1 cellular context compared by ENCODE assay signal in the genomic region with DNA sequence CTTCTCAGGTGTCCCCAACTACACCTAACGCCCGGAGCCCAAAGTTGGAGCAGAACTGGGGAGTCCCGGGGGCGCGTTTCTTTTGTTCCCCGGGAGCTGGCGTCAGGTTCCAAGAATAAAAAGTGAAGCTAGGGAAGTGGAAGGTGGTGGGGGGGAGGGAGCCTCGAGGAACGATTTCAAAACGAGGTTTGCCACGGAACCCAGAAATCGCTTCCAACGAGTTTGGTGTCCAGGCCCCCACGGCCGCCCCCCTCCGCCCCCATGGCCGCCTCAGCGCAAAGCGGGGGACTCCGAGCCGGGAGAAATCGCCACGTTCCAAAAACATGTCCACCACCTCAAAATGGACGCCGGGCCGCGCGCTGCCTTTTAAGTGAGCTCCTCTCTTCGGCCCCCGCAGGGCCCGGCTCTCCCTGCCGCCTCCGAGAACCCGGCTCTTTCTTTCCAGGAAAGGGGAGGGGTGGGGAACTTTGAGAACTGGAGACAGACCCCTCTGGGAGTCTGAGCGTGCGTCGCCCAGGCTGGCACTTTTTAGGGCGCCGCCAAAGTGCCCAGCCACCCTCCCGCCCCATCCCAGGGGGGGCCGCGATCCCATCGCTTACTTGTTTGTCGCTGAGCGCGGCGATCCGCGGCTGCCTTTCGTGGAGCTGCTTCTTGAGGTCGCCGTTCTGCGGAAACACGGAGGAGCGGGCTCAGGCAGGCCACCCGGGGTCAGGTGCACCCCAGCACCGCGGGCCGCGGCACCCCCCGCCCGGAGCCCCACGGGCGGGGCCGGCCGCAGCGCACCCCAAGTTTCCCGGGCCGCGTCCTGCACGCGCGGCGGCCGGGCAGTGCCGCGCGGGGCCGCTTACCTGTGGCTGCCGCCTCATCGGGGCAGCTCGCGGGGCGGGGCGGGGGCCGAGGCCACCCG.
TF ChIP-seq lines count a peak whose summit lies in the region.

No MANE protein-coding gene starts in this region.

TF ChIP-seq in H1, 55 proteins besides CTCF, POLR2A, EP300 and RAD21 (continued from another document):
- TF ChIP-seq BACH1 (IDR thresholded peaks at IDR 0.05; ENCODE audit: low read length), result no peak
- no peak for TF ChIP-seq CTBP2 (IDR thresholded peaks at IDR 0.05; ENCODE audit: borderline replicate concordance, insufficient read depth, insufficient read length, low read length)
